Comparison of ENCODE assay signal across 37 cellular contexts in the genomic region with DNA sequence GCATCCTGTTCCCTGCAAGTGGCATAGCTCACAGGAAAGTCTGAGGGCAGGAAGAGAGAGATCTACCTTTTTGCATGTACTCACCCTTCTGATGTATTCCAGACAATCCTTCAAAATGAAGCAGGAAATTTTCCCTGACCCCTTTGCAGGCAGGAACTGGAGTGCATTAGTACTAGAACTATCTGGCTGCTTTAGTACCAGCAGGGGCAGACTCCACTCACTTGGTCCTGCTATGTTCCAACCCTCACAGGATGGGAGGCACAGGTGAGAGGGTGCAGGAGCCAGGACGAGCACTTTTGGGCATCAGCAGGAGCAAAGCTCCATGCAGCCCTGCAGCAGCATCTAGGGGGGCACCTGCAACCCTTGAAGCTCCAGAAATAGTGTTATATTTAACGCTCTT.
"Had no signal": no experiment of that assay in that cellular context is flagged by ENCODE, and none has a peak within 500 bp of the region (broad histone marks: within the 10 kb centered on the region; RNA-seq: fewer than 3 reads in every experiment).

No MANE protein-coding gene starts in this region.

- H3K27ac ChIP-seq: adrenal gland, body of pancreas, brain microvascular endothelial cell, breast epithelium, WERI-Rb-1 had no signal

- H3K27me3 ChIP-seq: adrenal gland, body of pancreas, brain microvascular endothelial cell, breast epithelium had no signal

- ATAC-seq: activated CD8-positive, alpha-beta T cell treated with anti-CD3 and anti-CD28 coated beads for 36 hours; activated naive CD4-positive, alpha-beta T cell treated with anti-CD3 and anti-CD28 coated beads, Interleukin-2, amount 50 U/mL, for 72 hours; activated T-cell treated with anti-CD3 and anti-CD28 coated beads, Interleukin-2, amount 50 U/mL, for 4 hours; activated T-cell treated with anti-CD3 and anti-CD28 coated beads, Interleukin-2, amount 50 U/mL, for 72 hours; activated T-helper 17 cell treated with anti-CD3 and anti-CD28 coated beads, Interleukin-2, amount 50 U/mL, for 72 hours; body of pancreas had no signal

- H3K36me3 Mint-ChIP-seq: activated CD4-positive, alpha-beta memory T cell treated with anti-CD3 and anti-CD28 coated beads for 36 hours; activated naive CD4-positive, alpha-beta T cell treated with anti-CD3 and anti-CD28 coated beads, Interleukin-2, amount 50 U/mL, for 72 hours; activated naive CD8-positive, alpha-beta T cell treated with anti-CD3 and anti-CD28 coated beads for 36 hours had no signal

- H3K36me3 ChIP-seq: adrenal gland, brain microvascular endothelial cell, breast epithelium, WERI-Rb-1 had no signal

- FAIRE-seq: astrocyte, TTC549 had no signal

- DNase-seq: activated B cell treated with CpG ODN at 0.5 μM for 24 hours; activated CD4-positive, alpha-beta memory T cell treated with anti-CD3 and anti-CD28 coated beads for 36 hours; activated CD4-positive, alpha-beta T cell treated with anti-CD3 and anti-CD28 coated beads for 4 hours; activated CD4-positive, alpha-beta T cell treated with anti-CD3 and anti-CD28 coated beads, Interleukin-2, amount 10 ng/mL, durations not matched to agents 24 days and 14 days; activated CD4-positive, alpha-beta T cell treated with anti-CD3 and anti-CD28 coated beads, Interleukin-2, amount 50 U/mL, for 1 hour; activated CD4-positive, alpha-beta T cell treated with anti-CD3 and anti-CD28 coated beads, Interleukin-2, amount 50 U/mL, for 4 hours; activated CD4-positive, CD25-positive, alpha-beta regulatory T cell treated with anti-CD3 and anti-CD28 coated beads, Interleukin-2, amount 50 U/mL, for 72 hours; activated CD8-positive, alpha-beta memory T cell treated with anti-CD3 and anti-CD28 coated beads, Interleukin-2, amount 50 U/mL, for 4 hours; activated CD8-positive, alpha-beta T cell treated with anti-CD3 and anti-CD28 coated beads for 36 hours; activated effector memory CD4-positive, alpha-beta T cell treated with anti-CD3 and anti-CD28 coated beads, Interleukin-2, amount 50 U/mL, for 16 hours; activated gamma-delta T cell treated with Interleukin-2 at 50 U/mL for 16 hours; activated naive CD4-positive, alpha-beta T cell; activated naive CD4-positive, alpha-beta T cell treated with anti-CD3 and anti-CD28 coated beads for 36 hours; activated naive CD4-positive, alpha-beta T cell treated with anti-CD3 and anti-CD28 coated beads, Interleukin-2, amount 50 U/mL, for 16 hours; activated naive CD8-positive, alpha-beta T cell treated with anti-CD3 and anti-CD28 coated beads for 36 hours; activated T-cell treated with anti-CD3 and anti-CD28 coated beads for 4 hours; activated T-cell treated with anti-CD3 and anti-CD28 coated beads, Interleukin-2, amount 50 U/mL, for 1 hour; activated T-cell treated with anti-CD3 and anti-CD28 coated beads, Interleukin-2, amount 50 U/mL, for 4 hours; activated T-cell treated with anti-CD3 and anti-CD28 coated beads, Interleukin-2, amount 50 U/mL, for 72 hours; adrenal gland; amniotic stem cell; aorta; body of pancreas; brain microvascular endothelial cell; central memory CD4-positive, alpha-beta T cell; T-helper 1 cell; T-helper 2 cell; T-helper 9 cell; WERI-Rb-1 had no signal

- H3K4me1 Mint-ChIP-seq: activated B cell treated with CpG ODN at 0.5 μM for 24 hours; activated CD4-positive, alpha-beta T cell treated with anti-CD3 and anti-CD28 coated beads, Interleukin-2, amount 10 ng/mL, durations not matched to agents 24 days and 14 days; activated naive CD8-positive, alpha-beta T cell treated with anti-CD3 and anti-CD28 coated beads for 36 hours; activated T-helper 17 cell treated with anti-CD3 and anti-CD28 coated beads, Interleukin-2, amount 50 U/mL, for 72 hours had no signal

- H3K27me3 Mint-ChIP-seq: activated CD4-positive, alpha-beta memory T cell treated with anti-CD3 and anti-CD28 coated beads for 36 hours; activated CD4-positive, alpha-beta T cell treated with anti-CD3 and anti-CD28 coated beads, Interleukin-2, amount 10 ng/mL, durations not matched to agents 24 days and 14 days; activated CD8-positive, alpha-beta T cell treated with anti-CD3 and anti-CD28 coated beads for 36 hours; activated T-helper 17 cell treated with anti-CD3 and anti-CD28 coated beads, Interleukin-2, amount 50 U/mL, for 72 hours had no signal

- H3K4me3 Mint-ChIP-seq: activated B cell treated with CpG ODN at 0.5 μM for 24 hours; activated CD4-positive, alpha-beta memory T cell treated with anti-CD3 and anti-CD28 coated beads for 36 hours; activated CD4-positive, alpha-beta T cell treated with anti-CD3 and anti-CD28 coated beads, Interleukin-2, amount 10 ng/mL, durations not matched to agents 24 days and 14 days; activated CD8-positive, alpha-beta T cell treated with anti-CD3 and anti-CD28 coated beads for 36 hours; activated naive CD4-positive, alpha-beta T cell treated with anti-CD3 and anti-CD28 coated beads for 36 hours; activated naive CD8-positive, alpha-beta T cell treated with anti-CD3 and anti-CD28 coated beads for 36 hours; activated T-cell treated with anti-CD3 and anti-CD28 coated beads, Interleukin-2, amount 50 U/mL, for 4 hours; activated T-cell treated with anti-CD3 and anti-CD28 coated beads, Interleukin-2, amount 50 U/mL, for 72 hours; activated T-helper 1 cell treated with anti-CD3 and anti-CD28 coated beads, Interleukin-12 subunit alpha, Interleukin-12 subunit beta, Interleukin-2, Interleukin-4 antibody, amounts not matched to agents 30 ng/mL and 10 ng/mL and 1 ng/mL, durations not matched to agents 14 hours and 24 hours and 36 hours; activated T-helper 17 cell treated with anti-CD3 and anti-CD28 coated beads, Interleukin-2, amount 50 U/mL, for 72 hours; T-helper 1 cell treated with Interleukin-12 subunit alpha and Interleukin-12 subunit beta and Interleukin-4 antibody, amounts not matched to agents 30 μg/mL and 1 μg/mL, for 36 hours; T-helper 2 cell treated with Interferon-gamma antibody and Interleukin-4, amounts not matched to agents 5 μg/mL and 100 μg/mL, for 36 hours had no signal

- H3K4me1 ChIP-seq: adrenal gland, body of pancreas, breast epithelium had no signal

- H3K4me3 ChIP-seq: adrenal gland, body of pancreas, breast epithelium had no signal

- H3K27ac Mint-ChIP-seq: activated B cell treated with CpG ODN at 0.5 μM for 24 hours; activated CD4-positive, alpha-beta memory T cell treated with anti-CD3 and anti-CD28 coated beads for 36 hours; activated CD4-positive, alpha-beta T cell treated with anti-CD3 and anti-CD28 coated beads, Interleukin-2, amount 10 ng/mL, durations not matched to agents 24 days and 14 days; activated CD8-positive, alpha-beta T cell treated with anti-CD3 and anti-CD28 coated beads for 36 hours; activated naive CD4-positive, alpha-beta T cell treated with anti-CD3 and anti-CD28 coated beads for 36 hours; activated naive CD4-positive, alpha-beta T cell treated with anti-CD3 and anti-CD28 coated beads, Interleukin-2, amount 50 U/mL, for 72 hours; activated naive CD8-positive, alpha-beta T cell treated with anti-CD3 and anti-CD28 coated beads for 36 hours; activated T-cell treated with anti-CD3 and anti-CD28 coated beads, Interleukin-2, amount 50 U/mL, for 72 hours; activated T-helper 1 cell treated with anti-CD3 and anti-CD28 coated beads, Interleukin-12 subunit alpha, Interleukin-12 subunit beta, Interleukin-2, Interleukin-4 antibody, amounts not matched to agents 30 ng/mL and 10 ng/mL and 1 ng/mL, durations not matched to agents 14 hours and 24 hours and 36 hours; activated T-helper 17 cell treated with anti-CD3 and anti-CD28 coated beads, Interleukin-2, amount 50 U/mL, for 72 hours; T-helper 1 cell treated with Interleukin-12 subunit alpha and Interleukin-12 subunit beta and Interleukin-4 antibody, amounts not matched to agents 30 μg/mL and 1 μg/mL, for 36 hours; T-helper 2 cell treated with Interferon-gamma antibody and Interleukin-4, amounts not matched to agents 5 μg/mL and 100 μg/mL, for 36 hours had no signal

- H3K9me3 Mint-ChIP-seq: activated B cell treated with CpG ODN at 0.5 μM for 24 hours; activated CD4-positive, alpha-beta memory T cell treated with anti-CD3 and anti-CD28 coated beads for 36 hours; activated CD4-positive, alpha-beta T cell treated with anti-CD3 and anti-CD28 coated beads, Interleukin-2, amount 10 ng/mL, durations not matched to agents 24 days and 14 days; activated CD8-positive, alpha-beta T cell treated with anti-CD3 and anti-CD28 coated beads for 36 hours; activated naive CD4-positive, alpha-beta T cell treated with anti-CD3 and anti-CD28 coated beads for 36 hours; activated naive CD4-positive, alpha-beta T cell treated with anti-CD3 and anti-CD28 coated beads, Interleukin-2, amount 50 U/mL, for 72 hours; activated naive CD8-positive, alpha-beta T cell treated with anti-CD3 and anti-CD28 coated beads for 36 hours; activated T-cell treated with anti-CD3 and anti-CD28 coated beads, Interleukin-2, amount 50 U/mL, for 4 hours; activated T-cell treated with anti-CD3 and anti-CD28 coated beads, Interleukin-2, amount 50 U/mL, for 72 hours; activated T-helper 1 cell treated with anti-CD3 and anti-CD28 coated beads, Interleukin-12 subunit alpha, Interleukin-12 subunit beta, Interleukin-2, Interleukin-4 antibody, amounts not matched to agents 30 ng/mL and 10 ng/mL and 1 ng/mL, durations not matched to agents 14 hours and 24 hours and 36 hours; activated T-helper 17 cell treated with anti-CD3 and anti-CD28 coated beads, Interleukin-2, amount 50 U/mL, for 72 hours; T-helper 1 cell treated with Interleukin-12 subunit alpha and Interleukin-12 subunit beta and Interleukin-4 antibody, amounts not matched to agents 30 μg/mL and 1 μg/mL, for 36 hours; T-helper 2 cell treated with Interferon-gamma antibody and Interleukin-4, amounts not matched to agents 5 μg/mL and 100 μg/mL, for 36 hours had no signal

- H3K9me3 ChIP-seq: adrenal gland, body of pancreas, breast epithelium had no signal
